Comparison of ENCODE assay signal across 10 cellular contexts in the genomic region with DNA sequence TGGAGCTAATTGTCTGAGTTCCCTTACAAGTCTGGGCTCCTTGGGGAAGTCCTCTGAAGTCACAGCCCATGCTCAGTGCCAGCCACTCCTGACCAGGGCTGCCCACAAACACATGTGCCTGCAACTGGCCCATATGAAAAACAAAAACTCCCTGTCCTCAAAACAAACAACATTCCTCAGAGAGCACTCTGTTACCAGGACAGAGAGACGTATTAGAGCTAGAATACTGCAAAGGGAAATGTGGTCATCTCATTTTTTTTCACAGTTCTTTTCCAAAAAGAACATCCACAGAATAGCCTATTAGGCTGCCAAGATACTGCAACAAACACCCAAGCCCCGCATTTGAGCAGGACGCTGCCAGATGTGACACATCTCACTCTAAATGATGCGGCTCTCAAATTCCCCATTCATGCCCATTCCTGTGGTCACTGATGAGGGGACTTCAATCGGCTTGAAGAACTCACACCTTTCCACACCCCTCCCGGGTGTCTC.
DNase-seq lines count a peak whose midpoint lies in the region; ATAC-seq and TF ChIP-seq lines count a peak whose summit lies in the region.
"Had no signal": no experiment of that assay in that cellular context is flagged by ENCODE, and none has a peak within 500 bp of the region (broad histone marks: within the 10 kb centered on the region; RNA-seq: fewer than 3 reads in every experiment).

No MANE protein-coding gene starts in this region.

- no peak overlapping the region for H3K4me3 ChIP-seq in GM23338
- no peak overlapping the region for H3K4me3 ChIP-seq in gastrocnemius medialis
- H3K4me3 ChIP-seq: BLaER1 treated with 17β-estradiol and CSF1 and Interleukin-3, amounts not matched to agents 10 nM and 100 nM had no signal

- peaks cover 47% of the 10 kb centered on the region for H3K4me1 Mint-ChIP-seq in GM23338

- ATAC-seq in GM23338 (no peak), left colon (peak; percentile 26), gastrocnemius medialis (peak; percentile 73 to 85), HG02623 (IDR thresholded peaks at IDR 0.05; ENCODE audit: unreplicated experiment) (no peak), HG03442 (IDR thresholded peaks at IDR 0.05; ENCODE audit: unreplicated experiment) (no peak), GM21381 (IDR thresholded peaks at IDR 0.05; ENCODE audit: unreplicated experiment) (no peak)

- in situ Hi-C loops in gastrocnemius medialis (cut with MboI; ENCODE audit: low sequenced_read_pairs in 4 of 4) = no loop called here

- H3F3A ChIP-seq in GM23338 (replicated peaks; ENCODE audit: low read depth) = no peaks in the 10 kb centered on the region

- H3K36me3 ChIP-seq in GM23338 (ENCODE audit: insufficient read depth) (peaks cover 8% of the 10 kb centered on the region; the same call in 1 of the 2 replicates), gastrocnemius medialis (no peaks in the 10 kb centered on the region)

- TF ChIP-seq CTCF in GM23338 (conservative IDR thresholded peaks at IDR 0.05; ENCODE audit: low read depth in 2 of 2) (no peak), gastrocnemius medialis (IDR thresholded peaks at IDR 0.05 in 4 of 5, conservative IDR thresholded peaks at IDR 0.05 in 1 of 5) (no peak)

- H3K27me3 ChIP-seq in GM23338 (ENCODE audit: insufficient read depth) (no peaks in the 10 kb centered on the region), gastrocnemius medialis (no peaks in the 10 kb centered on the region)
- H3K27me3 ChIP-seq: BLaER1 treated with 17β-estradiol and CSF1 and Interleukin-3, amounts not matched to agents 10 nM and 100 nM had no signal

- peaks cover 24% of the 10 kb centered on the region for H3K36me3 Mint-ChIP-seq in GM23338 (ENCODE audit: low read depth)

- DNase-seq in GM23338 (ENCODE audit: low spot score) (no peak), left colon (no peak), gastrocnemius medialis (peak; percentile 57), D341Med (ENCODE audit: low spot score) (no peak)
- DNase-seq: stimulated activated CD4-positive, alpha-beta T cell treated with anti-CD3 and anti-CD28 coated beads, Interleukin-2, amount 100 ng/mL, for 48 hours had no signal

- peak overlapping the region; percentile 28; the same call in 1 of the 2 replicates for H3K27ac Mint-ChIP-seq in GM23338

- H3K79me2 ChIP-seq in GM23338 (replicated peaks; ENCODE audit: insufficient read depth) = peaks cover 70% of the 10 kb centered on the region

- no peak overlapping the region for H3K4me2 ChIP-seq in GM23338

- H3K27ac ChIP-seq in GM23338 (ENCODE audit: low read depth) (no peak overlapping the region), cingulate gyrus (ENCODE audit: low read depth, low read length) (peak overlapping the region; percentile 97), gastrocnemius medialis (peak overlapping the region; percentile 34 to 52 (median 42))
- H3K27ac ChIP-seq: BLaER1 treated with 17β-estradiol and CSF1 and Interleukin-3, amounts not matched to agents 10 nM and 100 nM had no signal

- intact Hi-C loops in left colon (cut with DNase I, micrococcal nuclease) = no loop called here
- intact Hi-C loops in gastrocnemius medialis (cut with DNase I; ENCODE audit: low total_unique reads) = no loop called here

- H3K27me3 Mint-ChIP-seq in GM23338 (ENCODE audit: insufficient read depth, low read depth, poor library complexity) = no peaks in the 10 kb centered on the region

- H3K9me2 ChIP-seq in GM23338 (ENCODE audit: insufficient read depth) = no peaks in the 10 kb centered on the region

- no peaks in the 10 kb centered on the region for H3K9me3 Mint-ChIP-seq in GM23338

- H4K20me1 ChIP-seq in GM23338 (replicated peaks; ENCODE audit: insufficient read depth) = peaks cover 14% of the 10 kb centered on the region
- H4K20me1 ChIP-seq: BLaER1 treated with 17β-estradiol and CSF1 and Interleukin-3, amounts not matched to agents 10 nM and 100 nM had no signal

- no peak overlapping the region for H2AFZ ChIP-seq in GM23338

- peaks cover 9% of the 10 kb centered on the region; the same call in 1 of the 2 replicates for H3K4me1 ChIP-seq in GM23338 (ENCODE audit: insufficient read depth)
- H3K4me1 ChIP-seq in gastrocnemius medialis = peaks cover 15 to 19% of the 10 kb centered on the region in 2 donors

- no peak overlapping the region for H3K4me3 Mint-ChIP-seq in GM23338

- H3K9me3 ChIP-seq in gastrocnemius medialis = no peaks in the 10 kb centered on the region
- H3K9me3 ChIP-seq: BLaER1 treated with 17β-estradiol and CSF1 and Interleukin-3, amounts not matched to agents 10 nM and 100 nM had no signal

- no peak for TF ChIP-seq POLR2A in gastrocnemius medialis (IDR thresholded peaks at IDR 0.05)

TF ChIP-seq in GM23338, 12 proteins besides CTCF, POLR2A, EP300 and RAD21:
- no peak for TF ChIP-seq ZNF114 (CRISPR knock-in tag; IDR thresholded peaks at IDR 0.05)
- no peak for TF ChIP-seq EZH2phosphoT487 (IDR thresholded peaks at IDR 0.05; ENCODE audit: unreplicated experiment)
- no peak for TF ChIP-seq JUNB (IDR thresholded peaks at IDR 0.05; ENCODE audit: unreplicated experiment)

Comparison
In these comparisons a context has a peak if more than half of its experiments do, and no peak if none do; other contexts are left out.
1. ATAC-seq: peak in left colon (single experiment) and gastrocnemius medialis (2 of 2); none in GM23338 (single experiment), HG02623 (single experiment), HG03442 (single experiment) and GM21381 (single experiment).
2. DNase-seq: peak in gastrocnemius medialis (2 of 2); none in GM23338 (single experiment), left colon (0 of 2) and D341Med (single experiment).